ENCODE assay signal across 16 cellular contexts in the genomic region with DNA sequence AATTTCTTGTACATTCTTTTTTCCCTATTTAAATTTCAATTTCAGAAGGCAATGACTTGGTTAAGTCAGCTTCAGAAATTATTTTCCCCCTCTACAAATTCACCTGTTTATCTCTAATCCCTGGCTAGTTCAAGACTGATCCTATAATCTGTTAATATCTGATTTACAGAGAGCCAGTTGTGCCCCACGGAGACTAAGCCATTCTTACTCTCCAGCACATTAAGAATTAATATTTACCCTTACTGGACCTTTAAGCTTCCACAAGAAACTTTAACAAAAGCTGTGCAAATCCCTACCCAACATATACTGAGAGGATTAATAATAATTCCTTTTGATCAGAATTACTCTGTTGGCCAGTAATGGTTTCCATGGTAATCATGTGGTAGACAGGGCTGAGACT.
DNase-seq lines count a peak whose midpoint lies in the region; ATAC-seq and TF ChIP-seq lines count a peak whose summit lies in the region.
"Had no signal": no experiment of that assay in that cellular context is flagged by ENCODE, and none has a peak within 500 bp of the region (broad histone marks: within the 10 kb centered on the region; RNA-seq: fewer than 3 reads in every experiment).

No MANE protein-coding gene starts in this region.

- no peak overlapping the region for H3K27ac Mint-ChIP-seq in GM23338
- H3K27ac Mint-ChIP-seq in neural progenitor cell = peak overlapping the region; percentile 13
- H3K27ac Mint-ChIP-seq: B cell; CD8-positive, alpha-beta T cell; HFFc6 had no signal

- H3K79me2 ChIP-seq in GM23338 (replicated peaks; ENCODE audit: insufficient read depth) = no peaks in the 10 kb centered on the region
- H3K79me2 ChIP-seq in neural progenitor cell (ENCODE audit: low read depth) = no peaks in the 10 kb centered on the region

- no peaks in the 10 kb centered on the region for H3K36me3 ChIP-seq in GM23338 (ENCODE audit: insufficient read depth)
- no peaks in the 10 kb centered on the region for H3K36me3 ChIP-seq in WERI-Rb-1
- H3K36me3 ChIP-seq in neural progenitor cell = no peaks in the 10 kb centered on the region
- H3K36me3 ChIP-seq: BLaER1 treated with 17β-estradiol and CSF1 and Interleukin-3, amounts not matched to agents 10 nM and 100 nM had no signal

- H3K27me3 Mint-ChIP-seq in GM23338 (ENCODE audit: insufficient read depth, low read depth, poor library complexity) (no peaks in the 10 kb centered on the region), neural progenitor cell (ENCODE audit: insufficient read depth, low read depth) (no peaks in the 10 kb centered on the region)
- H3K27me3 Mint-ChIP-seq: B cell had no signal

- H3K36me3 Mint-ChIP-seq in GM23338 (ENCODE audit: low read depth) = no peaks in the 10 kb centered on the region
- no peaks in the 10 kb centered on the region for H3K36me3 Mint-ChIP-seq in neural progenitor cell
- H3K36me3 Mint-ChIP-seq: CD8-positive, alpha-beta T cell had no signal

- H3K4me1 Mint-ChIP-seq in GM23338 = no peaks in the 10 kb centered on the region
- H3K4me1 Mint-ChIP-seq in neural progenitor cell = peaks cover 7% of the 10 kb centered on the region
- H3K4me1 Mint-ChIP-seq: B cell had no signal

- no peaks in the 10 kb centered on the region for H3K9me3 Mint-ChIP-seq in GM23338
- no peaks in the 10 kb centered on the region for H3K9me3 Mint-ChIP-seq in neural progenitor cell
- H3K9me3 Mint-ChIP-seq: HFFc6 had no signal

- H3K9me3 ChIP-seq in WERI-Rb-1 (ENCODE audit: severe bottlenecking) (no peaks in the 10 kb centered on the region), neural progenitor cell (ENCODE audit: low read depth) (no peaks in the 10 kb centered on the region)
- H3K9me3 ChIP-seq: BLaER1 treated with 17β-estradiol and CSF1 and Interleukin-3, amounts not matched to agents 10 nM and 100 nM had no signal

- H3K4me3 Mint-ChIP-seq in GM23338 (no peak overlapping the region), neural progenitor cell (no peak overlapping the region)
- H3K4me3 Mint-ChIP-seq: B cell; CD8-positive, alpha-beta T cell; HFFc6 had no signal

- no peaks in the 10 kb centered on the region for H3K9me2 ChIP-seq in GM23338 (ENCODE audit: insufficient read depth)

- ATAC-seq in GM23338 = no peak
- ATAC-seq in GM18870 (IDR thresholded peaks at IDR 0.05; ENCODE audit: unreplicated experiment) = no peak
- ATAC-seq: CD8-positive, alpha-beta T cell; HCT116 had no signal

- no peak overlapping the region for H3K4me2 ChIP-seq in GM23338
- H3K4me2 ChIP-seq in neural progenitor cell = no peak overlapping the region
- H3K4me2 ChIP-seq: BLaER1 treated with 17β-estradiol and CSF1 and Interleukin-3, amounts not matched to agents 10 nM and 100 nM had no signal

- TF ChIP-seq CTCF in GM23338 (conservative IDR thresholded peaks at IDR 0.05; ENCODE audit: low read depth in 2 of 2) (no peak), WERI-Rb-1 (IDR thresholded peaks at IDR 0.05; ENCODE audit: low read depth, low read length) (no peak), neural progenitor cell (IDR thresholded peaks at IDR 0.05) (no peak)

- H3K4me3 ChIP-seq in GM23338 (no peak overlapping the region), WERI-Rb-1 (ENCODE audit: low read depth, low read length) (no peak overlapping the region), neural progenitor cell (no peak overlapping the region)
- H3K4me3 ChIP-seq: BLaER1 treated with 17β-estradiol and CSF1 and Interleukin-3, amounts not matched to agents 10 nM and 100 nM had no signal

- no peaks in the 10 kb centered on the region for H3K4me1 ChIP-seq in GM23338 (ENCODE audit: insufficient read depth)
- H3K4me1 ChIP-seq in neural progenitor cell = no peaks in the 10 kb centered on the region
- H3K4me1 ChIP-seq: BLaER1 treated with 17β-estradiol and CSF1 and Interleukin-3, amounts not matched to agents 10 nM and 100 nM had no signal

- H3K27me3 ChIP-seq in GM23338 (ENCODE audit: insufficient read depth) (no peaks in the 10 kb centered on the region), WERI-Rb-1 (ENCODE audit: insufficient read depth, low read depth, severe bottlenecking) (no peaks in the 10 kb centered on the region), neural progenitor cell (no peaks in the 10 kb centered on the region)
- H3K27me3 ChIP-seq: BLaER1 treated with 17β-estradiol and CSF1 and Interleukin-3, amounts not matched to agents 10 nM and 100 nM had no signal

- H3K9ac ChIP-seq in neural progenitor cell = no peak overlapping the region
- H3K9ac ChIP-seq: BLaER1 treated with 17β-estradiol and CSF1 and Interleukin-3, amounts not matched to agents 10 nM and 100 nM had no signal

- DNase-seq in D341Med (ENCODE audit: low spot score) (peak; percentile 53), GM23338 (ENCODE audit: low spot score) (no peak), WERI-Rb-1 (peak; percentile 18), neural progenitor cell (ENCODE audit: low spot score) (no peak), ecto neural progenitor cell (ENCODE audit: low spot score) (no peak), GM19238 (ENCODE audit: insufficient read length, low spot score) (no peak)
- DNase-seq: Calu3; CD8-positive, alpha-beta T cell; GOT3; H7; HFFc6; IMR-90 had no signal

- no peak overlapping the region for H3K27ac ChIP-seq in GM23338 (ENCODE audit: low read depth)
- no peak overlapping the region for H3K27ac ChIP-seq in WERI-Rb-1
- H3K27ac ChIP-seq in neural progenitor cell = no peak overlapping the region
- H3K27ac ChIP-seq: BLaER1 treated with 17β-estradiol and CSF1 and Interleukin-3, amounts not matched to agents 10 nM and 100 nM had no signal

- H3F3A ChIP-seq in GM23338 (replicated peaks; ENCODE audit: low read depth) = no peaks in the 10 kb centered on the region
- H3F3A ChIP-seq in neural progenitor cell (ENCODE audit: low read depth) = no peaks in the 10 kb centered on the region

- peak overlapping the region; percentile 24; the same call in 1 of the 2 replicates for H2AFZ ChIP-seq in GM23338
- H2AFZ ChIP-seq in neural progenitor cell (replicated peaks) = no peak overlapping the region

- H4K20me1 ChIP-seq in GM23338 (replicated peaks; ENCODE audit: insufficient read depth) = no peaks in the 10 kb centered on the region
- H4K20me1 ChIP-seq in neural progenitor cell (ENCODE audit: low read depth) = no peaks in the 10 kb centered on the region
- H4K20me1 ChIP-seq: BLaER1 treated with 17β-estradiol and CSF1 and Interleukin-3, amounts not matched to agents 10 nM and 100 nM had no signal

TF ChIP-seq in GM23338, 12 proteins besides CTCF, POLR2A, EP300 and RAD21 (continues in another document):
- TF ChIP-seq ZNF331 (CRISPR knock-in tag; IDR thresholded peaks at IDR 0.05; ENCODE audit: low read depth) = no peak
- TF ChIP-seq, protein P1, sequence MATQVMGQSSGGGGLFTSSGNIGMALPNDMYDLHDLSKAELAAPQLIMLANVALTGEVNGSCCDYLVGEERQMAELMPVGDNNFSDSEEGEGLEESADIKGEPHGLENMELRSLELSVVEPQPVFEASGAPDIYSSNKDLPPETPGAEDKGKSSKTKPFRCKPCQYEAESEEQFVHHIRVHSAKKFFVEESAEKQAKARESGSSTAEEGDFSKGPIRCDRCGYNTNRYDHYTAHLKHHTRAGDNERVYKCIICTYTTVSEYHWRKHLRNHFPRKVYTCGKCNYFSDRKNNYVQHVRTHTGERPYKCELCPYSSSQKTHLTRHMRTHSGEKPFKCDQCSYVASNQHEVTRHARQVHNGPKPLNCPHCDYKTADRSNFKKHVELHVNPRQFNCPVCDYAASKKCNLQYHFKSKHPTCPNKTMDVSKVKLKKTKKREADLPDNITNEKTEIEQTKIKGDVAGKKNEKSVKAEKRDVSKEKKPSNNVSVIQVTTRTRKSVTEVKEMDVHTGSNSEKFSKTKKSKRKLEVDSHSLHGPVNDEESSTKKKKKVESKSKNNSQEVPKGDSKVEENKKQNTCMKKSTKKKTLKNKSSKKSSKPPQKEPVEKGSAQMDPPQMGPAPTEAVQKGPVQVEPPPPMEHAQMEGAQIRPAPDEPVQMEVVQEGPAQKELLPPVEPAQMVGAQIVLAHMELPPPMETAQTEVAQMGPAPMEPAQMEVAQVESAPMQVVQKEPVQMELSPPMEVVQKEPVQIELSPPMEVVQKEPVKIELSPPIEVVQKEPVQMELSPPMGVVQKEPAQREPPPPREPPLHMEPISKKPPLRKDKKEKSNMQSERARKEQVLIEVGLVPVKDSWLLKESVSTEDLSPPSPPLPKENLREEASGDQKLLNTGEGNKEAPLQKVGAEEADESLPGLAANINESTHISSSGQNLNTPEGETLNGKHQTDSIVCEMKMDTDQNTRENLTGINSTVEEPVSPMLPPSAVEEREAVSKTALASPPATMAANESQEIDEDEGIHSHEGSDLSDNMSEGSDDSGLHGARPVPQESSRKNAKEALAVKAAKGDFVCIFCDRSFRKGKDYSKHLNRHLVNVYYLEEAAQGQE (IDR thresholded peaks at IDR 0.05; ENCODE audit: unreplicated experiment) = no peak
- TF ChIP-seq, protein P2, sequence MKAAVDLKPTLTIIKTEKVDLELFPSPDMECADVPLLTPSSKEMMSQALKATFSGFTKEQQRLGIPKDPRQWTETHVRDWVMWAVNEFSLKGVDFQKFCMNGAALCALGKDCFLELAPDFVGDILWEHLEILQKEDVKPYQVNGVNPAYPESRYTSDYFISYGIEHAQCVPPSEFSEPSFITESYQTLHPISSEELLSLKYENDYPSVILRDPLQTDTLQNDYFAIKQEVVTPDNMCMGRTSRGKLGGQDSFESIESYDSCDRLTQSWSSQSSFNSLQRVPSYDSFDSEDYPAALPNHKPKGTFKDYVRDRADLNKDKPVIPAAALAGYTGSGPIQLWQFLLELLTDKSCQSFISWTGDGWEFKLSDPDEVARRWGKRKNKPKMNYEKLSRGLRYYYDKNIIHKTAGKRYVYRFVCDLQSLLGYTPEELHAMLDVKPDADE (IDR thresholded peaks at IDR 0.05) = no peak
- no peak for TF ChIP-seq EZH2phosphoT487 (IDR thresholded peaks at IDR 0.05; ENCODE audit: unreplicated experiment)
- no peak for TF ChIP-seq STAT1 (IDR thresholded peaks at IDR 0.05; ENCODE audit: unreplicated experiment)
- TF ChIP-seq EZH2 (IDR thresholded peaks at IDR 0.05; ENCODE audit: low read depth, unreplicated experiment) = no peak
- TF ChIP-seq NANOG (IDR thresholded peaks at IDR 0.05; ENCODE audit: borderline replicate concordance) = no peak
- no peak for TF ChIP-seq POLR2AphosphoS5 (IDR thresholded peaks at IDR 0.05; ENCODE audit: low read depth)
- TF ChIP-seq CREB1 (CRISPR knock-in tag; IDR thresholded peaks at IDR 0.05; ENCODE audit: low read depth) = no peak

Comparison
In these comparisons a context has a peak if more than half of its experiments do, and no peak if none do; other contexts are left out.
1. DNase-seq: peak in D341Med (single experiment) and WERI-Rb-1 (single experiment); none in GM23338 (single experiment), neural progenitor cell (single experiment), ecto neural progenitor cell (single experiment) and GM19238 (single experiment).